ENCODE assay signal across 16 cellular contexts in the genomic region with DNA sequence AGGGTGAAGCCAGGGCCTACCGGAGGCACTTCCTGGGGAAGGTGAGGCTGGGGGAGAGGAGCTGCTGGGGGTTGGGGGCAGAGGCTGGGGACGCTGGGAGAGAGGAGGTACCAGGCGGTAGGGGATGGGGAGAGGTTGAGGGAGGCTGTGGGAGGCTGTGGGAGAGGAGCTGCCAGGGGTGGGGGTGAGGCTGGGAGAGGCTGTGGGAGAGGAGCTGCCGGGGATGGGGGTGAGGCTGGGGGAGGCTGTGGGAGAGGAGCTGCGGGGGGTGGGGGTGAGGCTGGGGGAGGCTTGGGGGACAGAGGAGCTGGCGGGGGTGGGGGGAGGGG.
"Had no signal": no experiment of that assay in that cellular context is flagged by ENCODE, and none has a peak within 500 bp of the region (broad histone marks: within the 10 kb centered on the region; RNA-seq: fewer than 3 reads in every experiment).

No MANE protein-coding gene starts in this region.

- H3K27ac ChIP-seq: hepatocyte, left ventricle myocardium inferior, sigmoid colon, thoracic aorta had no signal

- H3K4me3 ChIP-seq: hepatocyte, left ventricle myocardium inferior, sigmoid colon, skin epidermis, thoracic aorta had no signal

- H3K9me3 Mint-ChIP-seq: dendritic cell treated with granulocyte-macrophage colony-stimulating factor and Interleukin-4, amounts not matched to agents 40 ng/mL and 50 ng/mL, for 4 days; effector memory CD8-positive, alpha-beta T cell; naive thymus-derived CD4-positive, alpha-beta T cell; stimulated activated naive B cell treated with anti-CD40 and anti-IgM and Interleukin-4, amounts not matched to agents 10 μg/mL and 1 μg/mL and 100 μg/mL, for 72 hours; stimulated activated naive CD8-positive, alpha-beta T cell treated with anti-CD3 and anti-CD28 coated beads, Interleukin-15, amount 100 ng/mL, for 72 hours; type B pancreatic cell had no signal

- H3K27me3 ChIP-seq: hepatocyte, sigmoid colon had no signal

- H3K27ac Mint-ChIP-seq: dendritic cell treated with granulocyte-macrophage colony-stimulating factor and Interleukin-4, amounts not matched to agents 40 ng/mL and 50 ng/mL, for 4 days; effector memory CD8-positive, alpha-beta T cell; naive thymus-derived CD4-positive, alpha-beta T cell had no signal

- DNase-seq: effector memory CD8-positive, alpha-beta T cell; foreskin melanocyte; kidney; left cardiac atrium; left ventricle myocardium inferior; naive thymus-derived CD4-positive, alpha-beta T cell; sigmoid colon; stimulated activated CD4-positive, alpha-beta T cell treated with anti-CD3 and anti-CD28 coated beads, Interleukin-4, amount 100 ng/mL, for 4 hours; stimulated activated naive B cell treated with anti-CD40 and anti-IgM and Interleukin-4, amounts not matched to agents 10 μg/mL and 1 μg/mL and 100 μg/mL, for 72 hours; stimulated activated naive CD8-positive, alpha-beta T cell treated with anti-CD3 and anti-CD28 coated beads, Interleukin-15, amount 100 ng/mL, for 72 hours; substantia nigra had no signal

- H2AFZ ChIP-seq: hepatocyte had no signal

- H3K4me2 ChIP-seq: hepatocyte had no signal

- ATAC-seq: effector memory CD8-positive, alpha-beta T cell; left cardiac atrium; naive thymus-derived CD4-positive, alpha-beta T cell; stimulated activated naive B cell treated with anti-CD40 and anti-IgM and Interleukin-4, amounts not matched to agents 10 μg/mL and 1 μg/mL and 100 μg/mL, for 72 hours; stimulated activated naive CD8-positive, alpha-beta T cell treated with anti-CD3 and anti-CD28 coated beads, Interleukin-15, amount 100 ng/mL, for 72 hours had no signal

- H3K27me3 Mint-ChIP-seq: dendritic cell treated with granulocyte-macrophage colony-stimulating factor and Interleukin-4, amounts not matched to agents 40 ng/mL and 50 ng/mL, for 4 days; effector memory CD8-positive, alpha-beta T cell; stimulated activated naive B cell treated with anti-CD40 and anti-IgM and Interleukin-4, amounts not matched to agents 10 μg/mL and 1 μg/mL and 100 μg/mL, for 72 hours; stimulated activated naive CD8-positive, alpha-beta T cell treated with anti-CD3 and anti-CD28 coated beads, Interleukin-15, amount 100 ng/mL, for 72 hours; type B pancreatic cell had no signal

- H3K4me1 Mint-ChIP-seq: stimulated activated naive CD8-positive, alpha-beta T cell treated with anti-CD3 and anti-CD28 coated beads, Interleukin-15, amount 100 ng/mL, for 72 hours had no signal

- H3K36me3 Mint-ChIP-seq: type B pancreatic cell had no signal

- H3K79me2 ChIP-seq: hepatocyte had no signal

- H3K36me3 ChIP-seq: left ventricle myocardium inferior, sigmoid colon, thoracic aorta had no signal

- H3K9me3 ChIP-seq: left ventricle myocardium inferior, sigmoid colon, thoracic aorta had no signal

- H3K4me3 Mint-ChIP-seq: dendritic cell treated with granulocyte-macrophage colony-stimulating factor and Interleukin-4, amounts not matched to agents 40 ng/mL and 50 ng/mL, for 4 days; effector memory CD8-positive, alpha-beta T cell; naive thymus-derived CD4-positive, alpha-beta T cell; stimulated activated naive B cell treated with anti-CD40 and anti-IgM and Interleukin-4, amounts not matched to agents 10 μg/mL and 1 μg/mL and 100 μg/mL, for 72 hours; stimulated activated naive CD8-positive, alpha-beta T cell treated with anti-CD3 and anti-CD28 coated beads, Interleukin-15, amount 100 ng/mL, for 72 hours; type B pancreatic cell had no signal
